ENCODE assay signal across 18 cellular contexts in genomic region chr12:97560359-97560758, GRCh38.
DNase-seq lines count a peak whose midpoint lies in the region; ATAC-seq and TF ChIP-seq lines count a peak whose summit lies in the region.
"Had no signal": no experiment of that assay in that cellular context is flagged by ENCODE, and none has a peak within 500 bp of the region (broad histone marks: within the 10 kb centered on the region; RNA-seq: fewer than 3 reads in every experiment).

No MANE protein-coding gene starts in this region.

- H3K9ac ChIP-seq in neural cell (ENCODE audit: low read length): no peak overlapping the region

- POLR2A ChIA-PET in Panc1 (lab: Charles Lee): no interaction called here

- H3K9me3 ChIP-seq in Panc1 (ENCODE audit: control insufficient read depth, insufficient read depth, low read depth, low read length) (no peaks in the 10 kb centered on the region), neural cell (ENCODE audit: low read length) (no peaks in the 10 kb centered on the region), left lung (no peaks in the 10 kb centered on the region)
- H3K9me3 ChIP-seq: A549, lower lobe of right lung, mucosa of descending colon, SJCRH30 had no signal

- TF ChIP-seq RAD21 in neural cell (conservative IDR thresholded peaks at IDR 0.05): no peak

- intact Hi-C loops in Panc1 (cut with micrococcal nuclease; ENCODE audit: unreplicated experiment) (no loop called here), left lung (cut with DNase I) (no loop called here)

- TF ChIP-seq EP300 in neural cell (conservative IDR thresholded peaks at IDR 0.05; ENCODE audit: poor library complexity, severe bottlenecking): no peak

- no peak overlapping the region for H3K4me3 ChIP-seq in Panc1 (ENCODE audit: low read depth in 2 of 2, low read length in 2 of 2)
- H3K4me3 ChIP-seq in neural cell (ENCODE audit: low read length): peak overlapping the region; percentile 33
- no peak overlapping the region for H3K4me3 ChIP-seq in left lung
- H3K4me3 ChIP-seq: A549, lower lobe of right lung, mucosa of descending colon, SJCRH30 had no signal

- H4K20me1 ChIP-seq in neural cell (ENCODE audit: insufficient read depth): no peaks in the 10 kb centered on the region

- peak; percentile 46 for DNase-seq in DMS53 treated with DMSO at 0.1 percent for 48 hours (lab: John Stamatoyannopoulos, UW; ENCODE audit: unreplicated experiment)
- peak; percentile 77 for DNase-seq in NCI-H146 (lab: John Stamatoyannopoulos, UW)
- no peak for DNase-seq in Panc1 (ENCODE audit: low read depth, low spot score)
- DNase-seq in Kasumi-1 (lab: John Stamatoyannopoulos, UW): no peak
- DNase-seq in NCI-H524 treated with DMSO at 0.1 percent for 48 hours (lab: John Stamatoyannopoulos, UW): no peak
- no peak for DNase-seq in left lung
- DNase-seq: activated effector memory CD4-positive, alpha-beta T cell treated with anti-CD3 and anti-CD28 coated beads, Interleukin-2, amount 50 U/mL, for 16 hours; activated naive CD8-positive, alpha-beta T cell treated with anti-CD3 and anti-CD28 coated beads, Interleukin-2, amount 10 ng/mL, durations not matched to agents 7 days and 5 days; DMS79; kidney; lower lobe of right lung; mucosa of descending colon; NCI-H1436 treated with DMSO at 0.1 percent for 48 hours; NCI-H446; SJCRH30 had no signal

- H3K36me3 ChIP-seq in Panc1 (ENCODE audit: control insufficient read depth, insufficient read depth, low read length): no peaks in the 10 kb centered on the region
- H3K36me3 ChIP-seq in neural cell (ENCODE audit: insufficient read depth, low read length): peaks cover 6% of the 10 kb centered on the region
- H3K36me3 ChIP-seq in left lung: no peaks in the 10 kb centered on the region
- H3K36me3 ChIP-seq: lower lobe of right lung had no signal

- peaks cover 13% of the 10 kb centered on the region for H3F3A ChIP-seq in neural cell (ENCODE audit: insufficient read depth, low read length, poor library complexity, severe bottlenecking)

- H2AFZ ChIP-seq in neural cell (ENCODE audit: low read depth, low read length): no peak overlapping the region

- TF ChIP-seq CTCF in Panc1 (IDR thresholded peaks at IDR 0.05): no peak
- no peak for TF ChIP-seq CTCF in neural cell (IDR thresholded peaks at IDR 0.05; ENCODE audit: poor library complexity, severe bottlenecking)
- TF ChIP-seq CTCF in left lung (IDR thresholded peaks at IDR 0.05): no peak

- H3K9me2 ChIP-seq in neural cell (ENCODE audit: insufficient read depth, low read length): no peaks in the 10 kb centered on the region

- H3K27me3 ChIP-seq in Panc1 (ENCODE audit: control insufficient read depth, insufficient read depth, low read length) (no peaks in the 10 kb centered on the region), neural cell (ENCODE audit: insufficient read depth, low read depth, low read length) (no peaks in the 10 kb centered on the region), left lung (no peaks in the 10 kb centered on the region)
- H3K27me3 ChIP-seq: SJCRH30 had no signal

- ATAC-seq in Panc1 (no peak), GM18873 (IDR thresholded peaks at IDR 0.05; ENCODE audit: low FRiP score, unreplicated experiment) (no peak), left lung (no peak)
- ATAC-seq: A549, lower lobe of right lung, mucosa of descending colon had no signal

- in situ Hi-C loops in Panc1 (cut with HindIII; ENCODE audit: low pct_unique_long_range_greater_than_20kb, low sequenced_read_pairs): no loop called here

- H3K4me1 ChIP-seq in Panc1 (ENCODE audit: control insufficient read depth, insufficient read depth, low read length) (peaks cover 35% of the 10 kb centered on the region), left lung (peaks cover 0 to 6% of the 10 kb centered on the region in 2 donors)
- H3K4me1 ChIP-seq: A549 had no signal

- no TSS peak for BruUV-seq in Panc1 (replicated peaks; lab: Mats Ljungman, UMichigan)

- H3K79me2 ChIP-seq in neural cell (replicated peaks; ENCODE audit: insufficient read depth, low read length): no peaks in the 10 kb centered on the region

- peak overlapping the region; percentile 96 for H3K27ac ChIP-seq in Panc1 (ENCODE audit: low read length)
- peak overlapping the region; percentile 38 for H3K27ac ChIP-seq in neural cell (ENCODE audit: low read length)
- H3K27ac ChIP-seq in left lung: no peak overlapping the region
- H3K27ac ChIP-seq: A549, lower lobe of right lung, SJCRH30 had no signal

- H3K4me2 ChIP-seq in neural cell (ENCODE audit: low read length): peak overlapping the region; percentile 33
- H3K4me2 ChIP-seq: A549 had no signal

- CTCF ChIA-PET in Panc1 (lab: Charles Lee): no interaction called here

TF ChIP-seq in neural cell, 6 proteins besides CTCF, POLR2A, EP300 and RAD21:
- no peak for TF ChIP-seq REST (IDR thresholded peaks at IDR 0.05; ENCODE audit: borderline replicate concordance)
- no peak for TF ChIP-seq POLR2AphosphoS5 (IDR thresholded peaks at IDR 0.05)
- TF ChIP-seq SMC3 (conservative IDR thresholded peaks at IDR 0.05; ENCODE audit: poor library complexity): peak; percentile 40
- TF ChIP-seq EZH2 (IDR thresholded peaks at IDR 0.05; ENCODE audit: borderline replicate concordance, insufficient read depth, low read length, poor library complexity, severe bottlenecking): no peak

Comparison
In these comparisons a context has a peak if more than half of its experiments do, and no peak if none do; other contexts are left out.
1. DNase-seq: peak in DMS53 treated with DMSO at 0.1 percent for 48 hours (single experiment) and NCI-H146 (single experiment); none in Panc1 (single experiment), Kasumi-1 (0 of 2), NCI-H524 treated with DMSO at 0.1 percent for 48 hours (single experiment) and left lung (0 of 2).
2. H3K27ac ChIP-seq: peak in Panc1 (single experiment) and neural cell (single experiment); none in left lung (0 of 2).